In the genomic region with DNA sequence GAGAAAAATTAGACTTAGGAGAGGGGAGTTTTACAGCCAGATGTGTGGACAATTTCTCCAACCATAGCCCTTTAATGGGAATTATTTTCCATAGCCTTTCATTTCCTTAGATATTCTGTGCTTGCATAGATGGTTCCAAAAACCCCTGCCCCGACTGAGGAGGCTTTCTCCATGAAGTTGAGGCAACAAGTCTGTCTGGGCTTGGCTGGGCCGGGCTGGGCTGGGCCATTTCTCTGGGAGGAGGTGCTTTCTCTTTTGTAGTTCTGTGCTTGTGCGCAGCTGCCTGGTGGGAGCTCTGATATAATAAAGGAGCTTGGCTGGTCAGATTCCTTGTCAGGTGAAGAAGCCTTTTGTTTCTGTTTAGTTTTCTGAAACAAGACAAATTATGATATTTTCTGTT, we compare ENCODE assay signal across 1 cellular context.
TF ChIP-seq lines count a peak whose summit lies in the region.

No MANE protein-coding gene starts in this region.

TF ChIP-seq in GM23338, 12 proteins besides CTCF, POLR2A, EP300 and RAD21 (continued from another document):
- TF ChIP-seq, protein P1, sequence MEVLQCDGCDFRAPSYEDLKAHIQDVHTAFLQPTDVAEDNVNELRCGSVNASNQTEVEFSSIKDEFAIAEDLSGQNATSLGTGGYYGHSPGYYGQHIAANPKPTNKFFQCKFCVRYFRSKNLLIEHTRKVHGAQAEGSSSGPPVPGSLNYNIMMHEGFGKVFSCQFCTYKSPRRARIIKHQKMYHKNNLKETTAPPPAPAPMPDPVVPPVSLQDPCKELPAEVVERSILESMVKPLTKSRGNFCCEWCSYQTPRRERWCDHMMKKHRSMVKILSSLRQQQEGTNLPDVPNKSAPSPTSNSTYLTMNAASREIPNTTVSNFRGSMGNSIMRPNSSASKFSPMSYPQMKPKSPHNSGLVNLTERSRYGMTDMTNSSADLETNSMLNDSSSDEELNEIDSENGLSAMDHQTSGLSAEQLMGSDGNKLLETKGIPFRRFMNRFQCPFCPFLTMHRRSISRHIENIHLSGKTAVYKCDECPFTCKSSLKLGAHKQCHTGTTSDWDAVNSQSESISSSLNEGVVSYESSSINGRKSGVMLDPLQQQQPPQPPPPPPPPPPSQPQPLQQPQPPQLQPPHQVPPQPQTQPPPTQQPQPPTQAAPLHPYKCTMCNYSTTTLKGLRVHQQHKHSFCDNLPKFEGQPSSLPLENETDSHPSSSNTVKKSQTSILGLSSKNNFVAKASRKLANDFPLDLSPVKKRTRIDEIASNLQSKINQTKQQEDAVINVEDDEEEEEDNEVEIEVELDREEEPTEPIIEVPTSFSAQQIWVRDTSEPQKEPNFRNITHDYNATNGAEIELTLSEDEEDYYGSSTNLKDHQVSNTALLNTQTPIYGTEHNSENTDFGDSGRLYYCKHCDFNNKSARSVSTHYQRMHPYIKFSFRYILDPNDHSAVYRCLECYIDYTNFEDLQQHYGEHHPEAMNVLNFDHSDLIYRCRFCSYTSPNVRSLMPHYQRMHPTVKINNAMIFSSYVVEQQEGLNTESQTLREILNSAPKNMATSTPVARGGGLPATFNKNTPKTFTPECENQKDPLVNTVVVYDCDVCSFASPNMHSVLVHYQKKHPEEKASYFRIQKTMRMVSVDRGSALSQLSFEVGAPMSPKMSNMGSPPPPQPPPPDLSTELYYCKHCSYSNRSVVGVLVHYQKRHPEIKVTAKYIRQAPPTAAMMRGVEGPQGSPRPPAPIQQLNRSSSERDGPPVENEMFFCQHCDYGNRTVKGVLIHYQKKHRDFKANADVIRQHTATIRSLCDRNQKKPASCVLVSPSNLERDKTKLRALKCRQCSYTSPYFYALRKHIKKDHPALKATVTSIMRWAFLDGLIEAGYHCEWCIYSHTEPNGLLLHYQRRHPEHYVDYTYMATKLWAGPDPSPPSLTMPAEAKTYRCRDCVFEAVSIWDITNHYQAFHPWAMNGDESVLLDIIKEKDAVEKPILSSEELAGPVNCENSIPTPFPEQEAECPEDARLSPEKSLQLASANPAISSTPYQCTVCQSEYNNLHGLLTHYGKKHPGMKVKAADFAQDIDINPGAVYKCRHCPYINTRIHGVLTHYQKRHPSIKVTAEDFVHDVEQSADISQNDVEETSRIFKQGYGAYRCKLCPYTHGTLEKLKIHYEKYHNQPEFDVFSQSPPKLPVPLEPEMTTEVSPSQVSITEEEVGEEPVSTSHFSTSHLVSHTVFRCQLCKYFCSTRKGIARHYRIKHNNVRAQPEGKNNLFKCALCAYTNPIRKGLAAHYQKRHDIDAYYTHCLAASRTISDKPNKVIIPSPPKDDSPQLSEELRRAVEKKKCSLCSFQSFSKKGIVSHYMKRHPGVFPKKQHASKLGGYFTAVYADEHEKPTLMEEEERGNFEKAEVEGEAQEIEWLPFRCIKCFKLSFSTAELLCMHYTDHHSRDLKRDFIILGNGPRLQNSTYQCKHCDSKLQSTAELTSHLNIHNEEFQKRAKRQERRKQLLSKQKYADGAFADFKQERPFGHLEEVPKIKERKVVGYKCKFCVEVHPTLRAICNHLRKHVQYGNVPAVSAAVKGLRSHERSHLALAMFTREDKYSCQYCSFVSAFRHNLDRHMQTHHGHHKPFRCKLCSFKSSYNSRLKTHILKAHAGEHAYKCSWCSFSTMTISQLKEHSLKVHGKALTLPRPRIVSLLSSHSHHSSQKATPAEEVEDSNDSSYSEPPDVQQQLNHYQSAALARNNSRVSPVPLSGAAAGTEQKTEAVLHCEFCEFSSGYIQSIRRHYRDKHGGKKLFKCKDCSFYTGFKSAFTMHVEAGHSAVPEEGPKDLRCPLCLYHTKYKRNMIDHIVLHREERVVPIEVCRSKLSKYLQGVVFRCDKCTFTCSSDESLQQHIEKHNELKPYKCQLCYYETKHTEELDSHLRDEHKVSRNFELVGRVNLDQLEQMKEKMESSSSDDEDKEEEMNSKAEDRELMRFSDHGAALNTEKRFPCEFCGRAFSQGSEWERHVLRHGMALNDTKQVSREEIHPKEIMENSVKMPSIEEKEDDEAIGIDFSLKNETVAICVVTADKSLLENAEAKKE (CRISPR knock-in tag; IDR thresholded peaks at IDR 0.05), result no peak
- TF ChIP-seq EZH2phosphoT487 (IDR thresholded peaks at IDR 0.05; ENCODE audit: unreplicated experiment) (no peak), ZNF114 (CRISPR knock-in tag; IDR thresholded peaks at IDR 0.05) (no peak), ZNF331 (CRISPR knock-in tag; IDR thresholded peaks at IDR 0.05; ENCODE audit: low read depth) (no peak), JUNB (IDR thresholded peaks at IDR 0.05; ENCODE audit: unreplicated experiment) (no peak), NANOG (IDR thresholded peaks at IDR 0.05; ENCODE audit: borderline replicate concordance) (no peak), STAT1 (IDR thresholded peaks at IDR 0.05; ENCODE audit: unreplicated experiment) (no peak), POLR2AphosphoS5 (IDR thresholded peaks at IDR 0.05; ENCODE audit: low read depth) (no peak)
